ENCODE assay signal across 1 cellular context in the genomic region with DNA sequence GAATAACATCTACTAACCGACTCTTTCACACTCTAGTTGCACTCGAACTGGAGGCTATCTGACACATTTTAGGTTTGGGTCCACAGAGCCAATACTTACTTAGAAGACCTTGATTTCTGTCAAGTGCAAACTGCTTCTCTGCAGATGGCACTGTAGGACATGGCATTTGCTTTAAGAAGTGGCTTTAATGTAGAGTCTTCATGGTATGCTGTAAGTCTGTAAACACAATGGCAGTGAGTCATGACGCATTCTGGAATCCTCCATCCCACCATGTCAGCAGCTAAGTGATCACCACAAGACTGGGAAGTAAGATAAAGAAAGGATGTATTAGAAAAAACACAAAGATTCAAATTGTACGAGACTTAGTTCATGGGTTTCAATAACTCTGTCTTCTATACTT.
TF ChIP-seq lines count a peak whose summit lies in the region.

No MANE protein-coding gene starts in this region.

TF ChIP-seq in neural cell, 6 proteins besides CTCF, POLR2A, EP300 and RAD21 (continued from another document):
- TF ChIP-seq, protein P1, sequence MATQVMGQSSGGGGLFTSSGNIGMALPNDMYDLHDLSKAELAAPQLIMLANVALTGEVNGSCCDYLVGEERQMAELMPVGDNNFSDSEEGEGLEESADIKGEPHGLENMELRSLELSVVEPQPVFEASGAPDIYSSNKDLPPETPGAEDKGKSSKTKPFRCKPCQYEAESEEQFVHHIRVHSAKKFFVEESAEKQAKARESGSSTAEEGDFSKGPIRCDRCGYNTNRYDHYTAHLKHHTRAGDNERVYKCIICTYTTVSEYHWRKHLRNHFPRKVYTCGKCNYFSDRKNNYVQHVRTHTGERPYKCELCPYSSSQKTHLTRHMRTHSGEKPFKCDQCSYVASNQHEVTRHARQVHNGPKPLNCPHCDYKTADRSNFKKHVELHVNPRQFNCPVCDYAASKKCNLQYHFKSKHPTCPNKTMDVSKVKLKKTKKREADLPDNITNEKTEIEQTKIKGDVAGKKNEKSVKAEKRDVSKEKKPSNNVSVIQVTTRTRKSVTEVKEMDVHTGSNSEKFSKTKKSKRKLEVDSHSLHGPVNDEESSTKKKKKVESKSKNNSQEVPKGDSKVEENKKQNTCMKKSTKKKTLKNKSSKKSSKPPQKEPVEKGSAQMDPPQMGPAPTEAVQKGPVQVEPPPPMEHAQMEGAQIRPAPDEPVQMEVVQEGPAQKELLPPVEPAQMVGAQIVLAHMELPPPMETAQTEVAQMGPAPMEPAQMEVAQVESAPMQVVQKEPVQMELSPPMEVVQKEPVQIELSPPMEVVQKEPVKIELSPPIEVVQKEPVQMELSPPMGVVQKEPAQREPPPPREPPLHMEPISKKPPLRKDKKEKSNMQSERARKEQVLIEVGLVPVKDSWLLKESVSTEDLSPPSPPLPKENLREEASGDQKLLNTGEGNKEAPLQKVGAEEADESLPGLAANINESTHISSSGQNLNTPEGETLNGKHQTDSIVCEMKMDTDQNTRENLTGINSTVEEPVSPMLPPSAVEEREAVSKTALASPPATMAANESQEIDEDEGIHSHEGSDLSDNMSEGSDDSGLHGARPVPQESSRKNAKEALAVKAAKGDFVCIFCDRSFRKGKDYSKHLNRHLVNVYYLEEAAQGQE (IDR thresholded peaks at IDR 0.05; ENCODE audit: borderline replicate concordance), result no peak
TF ChIP-seq in neural cell: peak in this region for 1.
